In the genomic region with DNA sequence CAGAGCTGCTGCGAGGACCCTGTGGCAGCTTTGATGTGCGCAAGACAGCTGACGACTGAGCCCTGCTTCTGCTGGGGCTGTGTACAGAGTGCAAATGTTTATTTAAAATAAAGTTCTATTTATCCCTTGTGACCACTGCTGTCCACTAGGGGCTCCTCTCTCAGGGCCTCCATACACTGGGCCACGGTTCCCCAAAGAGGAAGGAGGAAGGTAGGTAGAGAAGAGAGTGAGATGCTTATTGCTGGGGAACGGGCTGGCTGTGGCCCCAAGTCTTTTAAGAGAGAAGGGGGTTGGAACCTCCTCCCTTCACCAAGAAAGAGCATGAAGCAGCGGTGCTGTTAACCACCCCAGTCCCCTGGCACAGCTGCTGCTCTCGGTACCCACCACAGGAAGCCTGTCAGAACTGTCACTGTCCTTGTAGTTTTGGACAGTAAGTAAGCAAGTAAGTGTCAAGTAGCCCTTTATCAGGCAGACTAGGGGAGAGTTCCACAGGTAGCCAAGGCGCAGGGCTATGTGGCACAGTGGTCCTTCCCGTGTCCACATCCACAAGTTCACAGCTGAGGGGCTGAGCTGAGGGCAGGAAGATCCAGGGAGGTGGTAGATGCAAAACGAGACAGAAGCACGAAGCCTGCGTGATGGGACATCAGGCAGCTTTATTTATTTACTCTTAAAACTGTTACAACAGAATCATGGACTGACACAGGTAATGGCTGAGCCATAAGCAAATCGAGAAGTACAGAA, we compare ENCODE assay signal across 8 cellular contexts. TPM values are rescaled to one million over a fixed set of nuclear protein-coding genes. Genes with fewer than 3 reads are reported as not detected.
A peak's percentile ranks its signal among the peaks of the same experiment; 100 is the strongest.
DNase-seq lines count a peak whose midpoint lies in the region; ATAC-seq and TF ChIP-seq lines count a peak whose summit lies in the region.

No MANE protein-coding gene starts in this region.

- TF ChIP-seq CTCF in upper lobe of left lung (IDR thresholded peaks at IDR 0.05), result peak in 3 of 6 experiments; percentile 5 to 25 (median 9)

- H3K9me3 ChIP-seq in adipocyte (ENCODE audit: control insufficient read depth, low read length) (no peaks in the 10 kb centered on the region), upper lobe of left lung (no peaks in the 10 kb centered on the region)
- no peaks in the 10 kb centered on the region for H3K9me3 ChIP-seq in CD8-positive, alpha-beta memory T cell (ENCODE audit: low read length)

- H3K27ac ChIP-seq in upper lobe of left lung, result no peak overlapping the region
- no peak overlapping the region for H3K27ac ChIP-seq in CD8-positive, alpha-beta memory T cell (ENCODE audit: low read depth, low read length)

- peak; percentile 38 for ATAC-seq in left lobe of liver
- ATAC-seq in upper lobe of left lung (ENCODE audit: low FRiP score in 2 of 2), result no peak

- POLR2A ChIA-PET in CD8-positive, alpha-beta memory T cell (lab: Charles Lee), result interaction anchor here (0.6 kb wide), 1 partner anchor 12 kb away, joined by 5 read pairs; no protein-coding TSS in a partner anchor

- H3K36me3 Mint-ChIP-seq in CD8-positive, alpha-beta memory T cell, result peaks cover 0 to 92% (median 3%) of the 10 kb centered on the region in 3 donors
- peaks cover 35% of the 10 kb centered on the region for H3K36me3 Mint-ChIP-seq in activated naive CD4-positive, alpha-beta T cell treated with anti-CD3 and anti-CD28 coated beads, Interleukin-2, amount 10 ng/mL, durations not matched to agents 7 days and 5 days

- no peaks in the 10 kb centered on the region for H3K4me1 Mint-ChIP-seq in CD8-positive, alpha-beta memory T cell
- H3K4me1 Mint-ChIP-seq in activated naive CD4-positive, alpha-beta T cell treated with anti-CD3 and anti-CD28 coated beads, Interleukin-2, amount 10 ng/mL, durations not matched to agents 7 days and 5 days, result no peaks in the 10 kb centered on the region

- H3K27me3 Mint-ChIP-seq in CD8-positive, alpha-beta memory T cell, result no peaks in the 10 kb centered on the region
- H3K27me3 Mint-ChIP-seq in activated naive CD4-positive, alpha-beta T cell treated with anti-CD3 and anti-CD28 coated beads, Interleukin-2, amount 10 ng/mL, durations not matched to agents 7 days and 5 days, result no peaks in the 10 kb centered on the region

- peak; percentile 61 for DNase-seq in AG20443 (ENCODE audit: low spot score)
- peak; percentile 52 for DNase-seq in HCEC 1CT
- peak; percentile 40 for DNase-seq in adipocyte (ENCODE audit: low read depth)
- DNase-seq in left lobe of liver (ENCODE audit: low spot score), result no peak
- no peak for DNase-seq in upper lobe of left lung
- no peak for DNase-seq in CD8-positive, alpha-beta memory T cell
- no peak for DNase-seq in pons (ENCODE audit: low spot score)
- no peak for DNase-seq in activated naive CD4-positive, alpha-beta T cell treated with anti-CD3 and anti-CD28 coated beads, Interleukin-2, amount 10 ng/mL, durations not matched to agents 7 days and 5 days

- WGBS in upper lobe of left lung, 2 donors, result 77 to 81% methylated on average over 13 of the region's 13 CpGs

- H3K4me1 ChIP-seq in adipocyte (ENCODE audit: control insufficient read depth, insufficient read depth, low read length), result no peaks in the 10 kb centered on the region
- no peaks in the 10 kb centered on the region for H3K4me1 ChIP-seq in upper lobe of left lung
- H3K4me1 ChIP-seq in CD8-positive, alpha-beta memory T cell (ENCODE audit: insufficient read depth, low read length), result no peaks in the 10 kb centered on the region

- CTCF ChIA-PET in CD8-positive, alpha-beta memory T cell (lab: Charles Lee), result no interaction called here
- CTCF ChIA-PET in activated naive CD4-positive, alpha-beta T cell treated with anti-CD3 and anti-CD28 coated beads, Interleukin-2, amount 10 ng/mL, durations not matched to agents 7 days and 5 days (lab: Charles Lee), result interaction anchor here (1.3 kb wide), 1 partner anchor 140 kb away, joined by 3 read pairs; no protein-coding TSS in a partner anchor

- H3K4me3 Mint-ChIP-seq in CD8-positive, alpha-beta memory T cell, result no peak overlapping the region
- no peak overlapping the region for H3K4me3 Mint-ChIP-seq in activated naive CD4-positive, alpha-beta T cell treated with anti-CD3 and anti-CD28 coated beads, Interleukin-2, amount 10 ng/mL, durations not matched to agents 7 days and 5 days

- H3K27me3 ChIP-seq in adipocyte (replicated peaks; ENCODE audit: control insufficient read depth, insufficient read depth, low read length) (no peaks in the 10 kb centered on the region), upper lobe of left lung (no peaks in the 10 kb centered on the region)
- no peaks in the 10 kb centered on the region for H3K27me3 ChIP-seq in CD8-positive, alpha-beta memory T cell (ENCODE audit: insufficient read depth, low read length, poor library complexity, severe bottlenecking)

- no peak for TF ChIP-seq POLR2A in upper lobe of left lung (IDR thresholded peaks at IDR 0.05)

- H3K36me3 ChIP-seq in adipocyte (ENCODE audit: control insufficient read depth, insufficient read depth, low read length, severe bottlenecking), result peaks cover 96% of the 10 kb centered on the region
- H3K36me3 ChIP-seq in upper lobe of left lung, result peaks cover 20 to 100% (median 82%) of the 10 kb centered on the region in 4 donors
- peaks cover 33% of the 10 kb centered on the region for H3K36me3 ChIP-seq in CD8-positive, alpha-beta memory T cell (ENCODE audit: insufficient read depth, low read length)

- H3K4me3 ChIP-seq in adipocyte (ENCODE audit: low read length) (no peak overlapping the region), upper lobe of left lung (no peak overlapping the region)
- no peak overlapping the region for H3K4me3 ChIP-seq in CD8-positive, alpha-beta memory T cell (ENCODE audit: low read length)

- H3K27ac Mint-ChIP-seq in CD8-positive, alpha-beta memory T cell, result peak overlapping the region in 4 of 8 donors; percentile 8 to 77 (median 30)
- H3K27ac Mint-ChIP-seq in activated naive CD4-positive, alpha-beta T cell treated with anti-CD3 and anti-CD28 coated beads, Interleukin-2, amount 10 ng/mL, durations not matched to agents 7 days and 5 days, result no peak overlapping the region

- no peaks in the 10 kb centered on the region for H3K9me3 Mint-ChIP-seq in CD8-positive, alpha-beta memory T cell
- no peaks in the 10 kb centered on the region for H3K9me3 Mint-ChIP-seq in activated naive CD4-positive, alpha-beta T cell treated with anti-CD3 and anti-CD28 coated beads, Interleukin-2, amount 10 ng/mL, durations not matched to agents 7 days and 5 days

- H3K9ac ChIP-seq in adipocyte (ENCODE audit: low read length), result no peak overlapping the region

- TF ChIP-seq EP300 in upper lobe of left lung (IDR thresholded peaks at IDR 0.05), result no peak

RNA-seq across cellular contexts. Expression of a gene that starts 47.3 kb away (rescaled TPM):
- total RNA-seq in left lobe of liver (27.8 TPM), upper lobe of left lung (100 to 1,000 TPM in 1 of 6 donors, 10 to 100 TPM in 5; 57.0 to 105 (median 72.8) TPM)
- 100 to 1,000 TPM; 117 TPM for total RNA-seq in CD8-positive, alpha-beta memory T cell
- 48.3 TPM for polyA plus RNA-seq in CD8-positive, alpha-beta memory T cell

Comparison
In these comparisons a context has a peak if more than half of its experiments do, and no peak if none do; other contexts are left out.
1. DNase-seq: peak in AG20443 (single experiment), HCEC 1CT (single experiment) and adipocyte (single experiment); none in left lobe of liver (single experiment), upper lobe of left lung (0 of 2), CD8-positive, alpha-beta memory T cell (0 of 5), pons (single experiment) and activated naive CD4-positive, alpha-beta T cell treated with anti-CD3 and anti-CD28 coated beads, Interleukin-2, amount 10 ng/mL, durations not matched to agents 7 days and 5 days (single experiment).